Comparison of ENCODE assay signal across 13 cellular contexts in genomic region chr7:116782177-116782711, GRCh38.
A peak's percentile ranks its signal among the peaks of the same experiment; 100 is the strongest.
DNase-seq lines count a peak whose midpoint lies in the region; FAIRE-seq and TF ChIP-seq lines count a peak whose summit lies in the region.
"Had no signal": no experiment of that assay in that cellular context is flagged by ENCODE, and none has a peak within 500 bp of the region (broad histone marks: within the 10 kb centered on the region; RNA-seq: fewer than 3 reads in every experiment).

No MANE protein-coding gene starts in this region.

- no peaks in the 10 kb centered on the region for H3K36me3 Mint-ChIP-seq in astrocyte (ENCODE audit: low read depth, unreplicated experiment)
- H3K36me3 Mint-ChIP-seq: stimulated activated naive B cell treated with anti-CD40 and anti-IgM and Interleukin-4, amounts not matched to agents 10 μg/mL and 1 μg/mL and 100 μg/mL, for 72 hours had no signal

- H3K9me3 ChIP-seq in astrocyte (ENCODE audit: insufficient read depth, low read depth, low read length): no peaks in the 10 kb centered on the region
- H3K9me3 ChIP-seq: BLaER1 treated with 17β-estradiol and CSF1 and Interleukin-3, amounts not matched to agents 10 nM and 100 nM had no signal

- CTCF ChIA-PET in HEK293T (lab: Yijun Ruan, JAX): no interaction called here

- no peaks in the 10 kb centered on the region for H3K27me3 ChIP-seq in astrocyte (ENCODE audit: insufficient read depth, low read length)
- H3K27me3 ChIP-seq: BLaER1 treated with 17β-estradiol and CSF1 and Interleukin-3, amounts not matched to agents 10 nM and 100 nM had no signal

- H3K4me3 ChIP-seq in astrocyte (ENCODE audit: insufficient read depth, low read depth, low read length): no peak overlapping the region
- H3K4me3 ChIP-seq: BLaER1 treated with 17β-estradiol and CSF1 and Interleukin-3, amounts not matched to agents 10 nM and 100 nM had no signal

- no peaks in the 10 kb centered on the region for H3K9me3 Mint-ChIP-seq in astrocyte (ENCODE audit: unreplicated experiment)
- H3K9me3 Mint-ChIP-seq: stimulated activated naive B cell treated with anti-CD40 and anti-IgM and Interleukin-4, amounts not matched to agents 10 μg/mL and 1 μg/mL and 100 μg/mL, for 72 hours had no signal

- H3K27me3 Mint-ChIP-seq in astrocyte (ENCODE audit: low read depth, unreplicated experiment): no peaks in the 10 kb centered on the region

- H3K79me2 ChIP-seq in astrocyte (ENCODE audit: insufficient read depth, low read length): no peaks in the 10 kb centered on the region

- peak overlapping the region; percentile 43 for H3K4me2 ChIP-seq in astrocyte (ENCODE audit: low read length)
- H3K4me2 ChIP-seq: BLaER1 treated with 17β-estradiol and CSF1 and Interleukin-3, amounts not matched to agents 10 nM and 100 nM had no signal

- H3K4me1 ChIP-seq in astrocyte (ENCODE audit: insufficient read depth, low read length): peaks cover 41% of the 10 kb centered on the region

- DNase-seq in AG08396 (ENCODE audit: low spot score): peak; percentile 48
- DNase-seq in HEK293T (ENCODE audit: extremely low spot score): peak; percentile 15
- peak; percentile 87 for DNase-seq in astrocyte (ENCODE audit: low read depth)
- peak; percentile 82 for DNase-seq in iris pigment epithelial cell (ENCODE audit: low read depth)
- no peak for DNase-seq in mesenteric fat pad (ENCODE audit: low spot score)
- no peak for DNase-seq in mucosa of gallbladder (ENCODE audit: low spot score)
- no peak for DNase-seq in 8988T
- DNase-seq in NCI-H446 treated with DMSO at 0.1 percent for 48 hours (lab: John Stamatoyannopoulos, UW): no peak
- DNase-seq: central memory CD4-positive, alpha-beta T cell; stimulated activated naive B cell treated with anti-CD40 and anti-IgM and Interleukin-4, amounts not matched to agents 10 μg/mL and 1 μg/mL and 100 μg/mL, for 72 hours; T1000 had no signal

- no peak for TF ChIP-seq CTCF in astrocyte (IDR thresholded peaks at IDR 0.05; ENCODE audit: insufficient read depth, low read depth, low read length)

- peaks cover 13% of the 10 kb centered on the region for H3K36me3 ChIP-seq in astrocyte (ENCODE audit: insufficient read depth, low read length)
- H3K36me3 ChIP-seq: BLaER1 treated with 17β-estradiol and CSF1 and Interleukin-3, amounts not matched to agents 10 nM and 100 nM had no signal

- H3K4me1 Mint-ChIP-seq in astrocyte (ENCODE audit: low read depth, unreplicated experiment): peaks cover 28% of the 10 kb centered on the region

- H3K9ac ChIP-seq in astrocyte (ENCODE audit: low read length): peak overlapping the region; percentile 35
- H3K9ac ChIP-seq: BLaER1 treated with 17β-estradiol and CSF1 and Interleukin-3, amounts not matched to agents 10 nM and 100 nM had no signal

- H4K20me1 ChIP-seq in astrocyte (ENCODE audit: insufficient read depth, low read length): no peaks in the 10 kb centered on the region
- H4K20me1 ChIP-seq: BLaER1 treated with 17β-estradiol and CSF1 and Interleukin-3, amounts not matched to agents 10 nM and 100 nM had no signal

- POLR2A ChIA-PET in HEK293T (lab: Yijun Ruan, JAX): no interaction called here

- no peak overlapping the region for H3K4me3 Mint-ChIP-seq in astrocyte (ENCODE audit: unreplicated experiment)
- H3K4me3 Mint-ChIP-seq: stimulated activated naive B cell treated with anti-CD40 and anti-IgM and Interleukin-4, amounts not matched to agents 10 μg/mL and 1 μg/mL and 100 μg/mL, for 72 hours had no signal

- peak overlapping the region; percentile 48 for H3K27ac ChIP-seq in astrocyte (ENCODE audit: low read depth, low read length)
- H3K27ac ChIP-seq: BLaER1 treated with 17β-estradiol and CSF1 and Interleukin-3, amounts not matched to agents 10 nM and 100 nM had no signal

- no peak overlapping the region for H2AFZ ChIP-seq in astrocyte (ENCODE audit: low read depth, low read length)

- peak; percentile 74 for FAIRE-seq in astrocyte (lab: Jason Lieb, UNC)
- FAIRE-seq: GM12891 had no signal

- H3K27ac Mint-ChIP-seq in astrocyte (ENCODE audit: unreplicated experiment): peak overlapping the region; percentile 14
- H3K27ac Mint-ChIP-seq: stimulated activated naive B cell treated with anti-CD40 and anti-IgM and Interleukin-4, amounts not matched to agents 10 μg/mL and 1 μg/mL and 100 μg/mL, for 72 hours had no signal

TF ChIP-seq in HEK293T, 16 proteins besides CTCF, POLR2A, EP300 and RAD21:
- no peak for TF ChIP-seq FOXA1 (IDR thresholded peaks at IDR 0.05)
- no peak for TF ChIP-seq L3MBTL2 (conservative IDR thresholded peaks at IDR 0.05)
- no peak for TF ChIP-seq HDGF (IDR thresholded peaks at IDR 0.05; ENCODE audit: borderline replicate concordance)
- no peak for TF ChIP-seq CTBP1 (IDR thresholded peaks at IDR 0.05; ENCODE audit: borderline replicate concordance)
- no peak for TF ChIP-seq ARNT (IDR thresholded peaks at IDR 0.05)
- no peak for TF ChIP-seq PKNOX1 (IDR thresholded peaks at IDR 0.05)
- TF ChIP-seq FOXM1 (IDR thresholded peaks at IDR 0.05; ENCODE audit: borderline replicate concordance): no peak

Comparison
In these comparisons a context has a peak if more than half of its experiments do, and no peak if none do; other contexts are left out.
1. DNase-seq: peak in AG08396 (single experiment), HEK293T (single experiment), astrocyte (single experiment) and iris pigment epithelial cell (single experiment); none in mesenteric fat pad (single experiment), mucosa of gallbladder (single experiment), 8988T (single experiment) and NCI-H446 treated with DMSO at 0.1 percent for 48 hours (single experiment).